Comparison of ENCODE assay signal across 7 cellular contexts in genomic region chr6:31971993-31972708, GRCh38.
DNase-seq lines count a peak whose midpoint lies in the region; ATAC-seq and TF ChIP-seq lines count a peak whose summit lies in the region.

Gene DXO (minus strand): TSS chr6:31972138. CDS start chr6:31971675, 463 bp downstream.

- in situ Hi-C loops in astrocyte of the spinal cord (cut with HindIII; ENCODE audit: low sequenced_read_pairs): no loop called here

- ATAC-seq in GM18508 (IDR thresholded peaks at IDR 0.05; ENCODE audit: insufficient read depth, unreplicated experiment): peak; percentile 71
- ATAC-seq in HG03025 (IDR thresholded peaks at IDR 0.05; ENCODE audit: low FRiP score, unreplicated experiment): peak; percentile 88

- peak; percentile 97 to 98 for DNase-seq in NCI-H2081 (lab: John Stamatoyannopoulos, UW)
- DNase-seq in T1000 (lab: John Stamatoyannopoulos, UW): peak; percentile 99
- peak; percentile 99 for DNase-seq in astrocyte of the spinal cord (ENCODE audit: low read depth, low spot score)
- DNase-seq in hippocampal formation (lab: John Stamatoyannopoulos, UW): peak; percentile 89 to 96
- peak; percentile 95 for DNase-seq in retinal pigment epithelial cell (ENCODE audit: low read depth)

- H3K4me3 ChIP-seq in astrocyte of the spinal cord (ENCODE audit: low read depth, low read length) (peak within 1 kb of the TSS; percentile 91), retinal pigment epithelial cell (ENCODE audit: low read length) (peak within 1 kb of the TSS; percentile 91)

- TF ChIP-seq CTCF in astrocyte of the spinal cord (IDR thresholded peaks at IDR 0.05; ENCODE audit: low read depth, low read length): no peak
- TF ChIP-seq CTCF in retinal pigment epithelial cell (conservative IDR thresholded peaks at IDR 0.05; ENCODE audit: low read depth, low read length): no peak

Comparison
In these comparisons a context has a peak if more than half of its experiments do, and no peak if none do; other contexts are left out.
1. Peak in every context shown above with its lines: DNase-seq, ATAC-seq and H3K4me3 ChIP-seq.